In the genomic region with DNA sequence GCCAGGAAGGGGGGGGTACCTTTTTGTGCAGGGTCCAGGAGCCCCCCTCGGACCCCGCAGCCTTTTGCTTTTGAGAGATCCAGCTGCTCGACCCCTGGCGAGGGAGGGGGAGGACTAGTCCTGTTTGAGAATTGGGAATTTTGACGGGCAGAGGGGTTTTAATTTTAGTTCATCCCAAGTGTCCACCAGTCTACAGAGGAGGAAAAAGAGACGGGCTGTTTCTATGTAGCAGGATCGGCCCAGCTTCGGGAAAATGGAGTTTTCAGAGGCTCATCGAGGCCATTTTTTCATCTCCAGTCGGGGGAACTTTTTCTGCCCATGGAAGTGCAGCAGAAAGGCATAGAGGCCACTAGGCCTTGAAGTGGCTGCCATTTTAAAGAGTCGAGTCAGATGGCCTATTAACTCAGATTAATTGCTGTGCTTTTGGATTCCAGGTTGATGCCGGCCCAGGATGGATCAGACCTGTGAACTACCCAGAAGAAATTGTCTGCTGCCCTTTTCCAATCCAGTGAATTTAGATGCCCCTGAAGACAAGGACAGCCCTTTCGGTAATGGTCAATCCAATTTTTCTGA, we compare ENCODE assay signal across 8 cellular contexts. TPM values are rescaled to one million over a fixed set of nuclear protein-coding genes. Genes with fewer than 3 reads are reported as not detected.
DNase-seq lines count a peak whose midpoint lies in the region; ATAC-seq, FAIRE-seq and TF ChIP-seq lines count a peak whose summit lies in the region.

No MANE protein-coding gene starts in this region.

- peak overlapping the region; percentile 96 for H4K8ac ChIP-seq in trophoblast cell (ENCODE audit: low read depth, low read length)

- peak overlapping the region; percentile 96 for H4K91ac ChIP-seq in trophoblast cell (ENCODE audit: low read depth, low read length)

- no peak for TF ChIP-seq POLR2A in endothelial cell of umbilical vein (IDR thresholded peaks at IDR 0.05; ENCODE audit: low read depth, low read length)

- peaks cover 15% of the 10 kb centered on the region for H3F3A ChIP-seq in PC-9 (ENCODE audit: insufficient read depth, low read depth)

- peaks cover 25% of the 10 kb centered on the region for H3K79me1 ChIP-seq in trophoblast cell (ENCODE audit: low read length)

- peak overlapping the region; percentile 61 for H4K12ac ChIP-seq in trophoblast cell (ENCODE audit: low read depth, low read length)

- H3K14ac ChIP-seq in trophoblast cell (ENCODE audit: low read length) = peak overlapping the region; percentile 98

- H2BK120ac ChIP-seq in trophoblast cell (ENCODE audit: insufficient read depth, low read length, poor library complexity) = peak overlapping the region; percentile 45

- peaks cover 21% of the 10 kb centered on the region for H3K36me3 ChIP-seq in PC-9 (ENCODE audit: low read depth)
- peaks cover 1 to 9% of the 10 kb centered on the region in 2 experiments for H3K36me3 ChIP-seq in endothelial cell of umbilical vein (ENCODE audit: control insufficient read depth in 2 of 2, extremely low read depth in 1 of 2, insufficient read depth in 2 of 2, low read length in 2 of 2)
- H3K36me3 ChIP-seq in trophoblast cell (ENCODE audit: control insufficient read depth in 1 of 2, insufficient read depth in 2 of 2, low read length in 2 of 2) = peaks cover 13 to 16% of the 10 kb centered on the region in 2 experiments

- H3K23ac ChIP-seq in trophoblast cell (ENCODE audit: low read length) = no peak overlapping the region

- H2AFZ ChIP-seq in PC-9 (peak overlapping the region; percentile 96), endothelial cell of umbilical vein (ENCODE audit: low read depth, low read length) (peak overlapping the region; percentile 62), trophoblast cell (ENCODE audit: insufficient read depth, low read length, poor library complexity) (peak overlapping the region; percentile 91)

- H3K27me3 ChIP-seq in PC-9 (ENCODE audit: insufficient read depth, low read depth) (no peaks in the 10 kb centered on the region), endothelial cell of umbilical vein (ENCODE audit: control insufficient read depth in 2 of 2, insufficient read depth in 2 of 2, low read length in 2 of 2) (no peaks in the 10 kb centered on the region), trophoblast cell (ENCODE audit: insufficient read depth, low read length) (no peaks in the 10 kb centered on the region)

- POLR2A ChIA-PET in PC-9 (lab: Charles Lee; ENCODE audit: unreplicated experiment) = no interaction called here
- POLR2A ChIA-PET in endothelial cell of umbilical vein (lab: Charles Lee) = interaction anchor here (0.7 kb wide), 1 partner anchor 60 kb away, joined by 4 read pairs; no protein-coding TSS in a partner anchor

- no peak overlapping the region for H3K27ac ChIP-seq in PC-9
- H3K27ac ChIP-seq in endothelial cell of umbilical vein (ENCODE audit: insufficient read depth, low read depth, low read length) = peak overlapping the region; percentile 1
- H3K27ac ChIP-seq in trophoblast cell (ENCODE audit: low read depth, low read length) = peak overlapping the region; percentile 89

- intact Hi-C loops in PC-9 (cut with micrococcal nuclease; ENCODE audit: unreplicated experiment) = loop anchor here (5.0 kb wide), 2 partner anchors 168 to 363 kb away; partner anchors contain the start of genes PDLIM7, PRELID1 and RAB24
- intact Hi-C loops in endothelial cell of umbilical vein (cut with micrococcal nuclease) = loop anchor here (2.0 to 5.0 kb wide), 2 partner anchors 60 to 168 kb away; partner anchors contain the start of genes PRELID1 and RAB24

- dilution Hi-C loops in endothelial cell of umbilical vein (cut with MboI; ENCODE audit: extremely low pct_ligation_motif_present, low sequenced_read_pairs) = no loop called here

- H4K20me1 ChIP-seq in PC-9 (ENCODE audit: insufficient read depth) = peaks cover 11% of the 10 kb centered on the region; the same call in 1 of the 2 replicates
- H4K20me1 ChIP-seq in endothelial cell of umbilical vein (replicated peaks; ENCODE audit: control insufficient read depth, extremely low read depth, insufficient read depth, low read length) = peaks cover 4% of the 10 kb centered on the region

- CTCF ChIA-PET in PC-9 (lab: Charles Lee) (no interaction called here), endothelial cell of umbilical vein (lab: Charles Lee) (interaction anchor here (0.5 to 1.5 kb wide), 7 partner anchors 9 to 323 kb away, joined by 3 to 7 read pairs (median 3); partner anchors contain the start of gene GRK6)

- H3K9me3 ChIP-seq in PC-9 (ENCODE audit: insufficient read depth, low read depth) (no peaks in the 10 kb centered on the region), endothelial cell of umbilical vein (replicated peaks; ENCODE audit: control insufficient read depth, insufficient read depth, low read length) (no peaks in the 10 kb centered on the region), trophoblast cell (ENCODE audit: insufficient read depth, low read depth, low read length) (no peaks in the 10 kb centered on the region)

- peak overlapping the region; percentile 86 for H3K4me2 ChIP-seq in PC-9
- H3K4me2 ChIP-seq in endothelial cell of umbilical vein (ENCODE audit: insufficient read depth, low read length) = peak overlapping the region; percentile 80
- peak overlapping the region; percentile 95 for H3K4me2 ChIP-seq in trophoblast cell (ENCODE audit: low read length)

- H3K9me2 ChIP-seq in PC-9 (ENCODE audit: insufficient read depth) = no peaks in the 10 kb centered on the region

- peaks cover 51% of the 10 kb centered on the region for H3K79me2 ChIP-seq in PC-9 (ENCODE audit: low read depth)
- peaks cover 54% of the 10 kb centered on the region for H3K79me2 ChIP-seq in endothelial cell of umbilical vein (ENCODE audit: control insufficient read depth, insufficient read depth, low read length)
- peaks cover 35% of the 10 kb centered on the region for H3K79me2 ChIP-seq in trophoblast cell (ENCODE audit: control insufficient read depth, insufficient read depth, low read length, poor library complexity)

- peaks cover 16% of the 10 kb centered on the region for H3K4me1 ChIP-seq in PC-9 (replicated peaks; ENCODE audit: insufficient read depth)
- peaks cover 37% of the 10 kb centered on the region for H3K4me1 ChIP-seq in endothelial cell of umbilical vein (ENCODE audit: control insufficient read depth, extremely low read depth, insufficient read depth, low read length)
- H3K4me1 ChIP-seq in trophoblast cell (ENCODE audit: control insufficient read depth in 1 of 2, insufficient read depth in 2 of 2, low read length in 2 of 2) = peaks cover 18 to 24% of the 10 kb centered on the region in 2 experiments

- no peaks in the 10 kb centered on the region for H3K9me1 ChIP-seq in endothelial cell of umbilical vein (replicated peaks; ENCODE audit: control insufficient read depth, extremely low read depth, insufficient read depth, low read length)

- H2AK5ac ChIP-seq in trophoblast cell (ENCODE audit: low read length) = peak overlapping the region; percentile 73

- H2BK12ac ChIP-seq in trophoblast cell (ENCODE audit: low read length) = no peak overlapping the region

- BruUV-seq in PC-9 (replicated peaks; lab: Mats Ljungman, UMichigan) (no TSS peak), endothelial cell of umbilical vein (replicated peaks; lab: Mats Ljungman, UMichigan) (no TSS peak)

- H3K9ac ChIP-seq in endothelial cell of umbilical vein (replicated peaks; ENCODE audit: extremely low read depth, insufficient read depth, low read length) (peak overlapping the region; percentile 75), trophoblast cell (ENCODE audit: low read length) (peak overlapping the region; percentile 84)

- H3K4me3 ChIP-seq in GM12875 (ENCODE audit: low read depth, low read length) = peak overlapping the region; percentile 93
- H3K4me3 ChIP-seq in PC-9 = peak overlapping the region; percentile 78
- H3K4me3 ChIP-seq in endothelial cell of umbilical vein (replicated peaks in 1 of 3; ENCODE audit: insufficient read depth in 1 of 3, low read depth in 1 of 3, low read length in 3 of 3) = peak overlapping the region; percentile 25 to 81 (median 66)
- H3K4me3 ChIP-seq in trophoblast cell (ENCODE audit: low read depth, low read length) = peak overlapping the region; percentile 76

- H3K18ac ChIP-seq in trophoblast cell (ENCODE audit: low read length) = peak overlapping the region; percentile 97

- peak overlapping the region; percentile 97 for H3K4ac ChIP-seq in trophoblast cell (ENCODE audit: low read depth, low read length)

- TF ChIP-seq CTCF in GM12875 (IDR thresholded peaks at IDR 0.05; ENCODE audit: borderline replicate concordance, insufficient read depth, low read depth, low read length) (no peak), PC-9 (conservative IDR thresholded peaks at IDR 0.05) (no peak), endothelial cell of umbilical vein (IDR thresholded peaks at IDR 0.05; ENCODE audit: extremely low read depth in 1 of 2, insufficient read depth in 1 of 2, low read depth in 1 of 2, low read length in 2 of 2) (no peak)

- ATAC-seq in HG02571 (IDR thresholded peaks at IDR 0.05; ENCODE audit: unreplicated experiment) (no peak), HG02870 (IDR thresholded peaks at IDR 0.05; ENCODE audit: unreplicated experiment) (no peak)

- H2BK5ac ChIP-seq in trophoblast cell (ENCODE audit: low read depth, low read length, poor library complexity) = peak overlapping the region; percentile 96

- DNase-seq in PC-9 (no peak), endothelial cell of umbilical vein (ENCODE audit: low read depth, low spot score) (no peak), trophoblast cell (no peak), A172 (ENCODE audit: low spot score) (no peak)
- DNase-seq in stimulated activated CD4-positive, alpha-beta T cell treated with anti-CD3 and anti-CD28 coated beads, Interleukin-4, amount 100 ng/mL, for 1 hour = no peak

- no CpG with 5 or more reads among the region's 13 CpGs for WGBS in trophoblast cell (ENCODE audit: extremely low coverage, insufficient coverage, insufficient read length)

- FAIRE-seq in endothelial cell of umbilical vein (lab: Jason Lieb, UNC) = no peak

RNA-seq across cellular contexts. Expression of gene NSD1, which starts 1.2 kb away (rescaled TPM):
- 60.9 and 62.2 TPM in 2 replicates for total RNA-seq in PC-9 (2021)
- 76.1 and 90.4 TPM in 2 replicates for total RNA-seq in endothelial cell of umbilical vein
- polyA plus RNA-seq in endothelial cell of umbilical vein = 12.4 and 14.4 TPM in 2 replicates
- 16.4 and 16.5 TPM in 2 replicates for polyA plus RNA-seq in endothelial cell of umbilical vein (2011; cell fraction: cytosol; rRNA removed)
- 41.0 and 44.1 TPM in 2 replicates for polyA plus RNA-seq in endothelial cell of umbilical vein (2011; cell fraction: nucleus; rRNA removed)
- 23.8 and 31.7 TPM in 2 replicates for polyA plus RNA-seq in endothelial cell of umbilical vein (2012)
- polyA minus RNA-seq in endothelial cell of umbilical vein = 82.9 and 87.3 TPM in 2 replicates
- 31.2 TPM for polyA minus RNA-seq in endothelial cell of umbilical vein (2011; cell fraction: cytosol; rRNA and poly(A)+ RNA removed)
- 116 and 130 TPM in 2 replicates for polyA minus RNA-seq in endothelial cell of umbilical vein (2011; cell fraction: nucleus; rRNA and poly(A)+ RNA removed)
- 22.2 and 23.8 TPM in 2 replicates for polyA plus RNA-seq in trophoblast cell (2013)
- 39.9 and 48.6 TPM in 2 replicates for total RNA-seq in A172 (2014; rRNA removed; shearing (Covaris generic))

RNA-seq across cellular contexts. Expression of gene FGFR4, which starts 48.0 kb away (rescaled TPM):
- total RNA-seq in PC-9 (2021) (14.7 and 16.7 TPM in 2 replicates), endothelial cell of umbilical vein (2.9 and 3.8 TPM in 2 replicates)
- 1.9 and 2.3 TPM in 2 replicates for polyA plus RNA-seq in endothelial cell of umbilical vein
- polyA plus RNA-seq in endothelial cell of umbilical vein (2011; cell fraction: cytosol; rRNA removed) = 1.2 and 1.6 TPM in 2 replicates
- 3.1 and 3.7 TPM in 2 replicates for polyA plus RNA-seq in endothelial cell of umbilical vein (2011; cell fraction: nucleus; rRNA removed)
- polyA plus RNA-seq in endothelial cell of umbilical vein (2012) = 1.5 and 3.0 TPM in 2 replicates
- 1.00 and 1.9 TPM in 2 replicates for polyA minus RNA-seq in endothelial cell of umbilical vein
- 7.3 TPM for polyA minus RNA-seq in endothelial cell of umbilical vein (2011; cell fraction: cytosol; rRNA and poly(A)+ RNA removed)
- polyA minus RNA-seq in endothelial cell of umbilical vein (2011; cell fraction: nucleus; rRNA and poly(A)+ RNA removed) = 0.67 and 1.0 TPM in 2 replicates
- 4.8 and 5.3 TPM in 2 replicates for polyA plus RNA-seq in trophoblast cell (2013)
- total RNA-seq in A172 (2014; rRNA removed; shearing (Covaris generic)) = 9.1 and 10.7 TPM in 2 replicates
